In the genomic region with DNA sequence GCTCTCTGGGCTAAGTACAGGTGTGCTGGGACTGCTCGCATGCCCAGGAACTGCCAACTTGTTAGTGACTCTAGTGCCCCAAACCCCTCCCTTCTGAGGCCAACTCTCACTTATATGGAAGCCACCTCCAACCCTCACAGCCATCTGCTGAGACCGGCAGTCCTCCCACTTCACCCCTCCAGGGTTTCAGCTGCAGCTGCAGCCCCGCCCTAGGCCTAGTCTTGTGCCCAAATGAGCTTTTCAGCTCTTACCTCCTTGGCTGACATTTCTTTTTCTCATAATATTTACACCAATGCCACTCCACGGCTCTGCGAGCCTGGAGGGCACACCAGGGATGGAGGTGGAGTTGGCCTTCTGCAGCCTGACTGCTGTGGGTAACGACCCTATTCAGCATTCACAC, we compare ENCODE assay signal across 22 cellular contexts.
DNase-seq lines count a peak whose midpoint lies in the region; ATAC-seq lines count a peak whose summit lies in the region.
"Had no signal": no experiment of that assay in that cellular context is flagged by ENCODE, and none has a peak within 500 bp of the region (broad histone marks: within the 10 kb centered on the region; RNA-seq: fewer than 3 reads in every experiment).

No MANE protein-coding gene starts in this region.

- ATAC-seq in HG03342 (IDR thresholded peaks at IDR 0.05; ENCODE audit: unreplicated experiment): no peak
- ATAC-seq in activated T-helper 17 cell treated with anti-CD3 and anti-CD28 coated beads, Interleukin-2, amount 50 U/mL, for 72 hours (replicated peaks): no peak
- ATAC-seq: GM23338, PC-3 had no signal

- H3K4me1 Mint-ChIP-seq in activated T-helper 17 cell treated with anti-CD3 and anti-CD28 coated beads, Interleukin-2, amount 50 U/mL, for 72 hours: no peaks in the 10 kb centered on the region
- H3K4me1 Mint-ChIP-seq: CD4-positive, CD25-positive, alpha-beta regulatory T cell had no signal

- H3K27me3 ChIP-seq in muscle layer of colon (ENCODE audit: control insufficient read depth in 1 of 2, insufficient read depth in 2 of 2, low read length in 2 of 2): no peaks in the 10 kb centered on the region
- H3K27me3 ChIP-seq: BE2C had no signal

- H3K27ac ChIP-seq in muscle layer of colon (ENCODE audit: low read depth, low read length): peak overlapping the region; percentile 27
- H3K27ac ChIP-seq: RWPE1, SJCRH30 had no signal

- no peaks in the 10 kb centered on the region for H3K36me3 ChIP-seq in muscle layer of colon (ENCODE audit: insufficient read depth, low read length)
- H3K36me3 ChIP-seq: BE2C, SJCRH30 had no signal

- peaks cover 41% of the 10 kb centered on the region for H3K4me1 ChIP-seq in muscle layer of colon (ENCODE audit: insufficient read depth, low read length)
- H3K4me1 ChIP-seq: BE2C, Caco-2, SJCRH30 had no signal

- no peak overlapping the region for H3K27ac Mint-ChIP-seq in activated T-helper 17 cell treated with anti-CD3 and anti-CD28 coated beads, Interleukin-2, amount 50 U/mL, for 72 hours
- H3K27ac Mint-ChIP-seq: CD4-positive, CD25-positive, alpha-beta regulatory T cell; GM23338 had no signal

- H3K4me3 ChIP-seq in muscle layer of colon (ENCODE audit: low read depth in 1 of 2, low read length in 2 of 2): peak overlapping the region in 1 of 2 donors; percentile 39
- H3K4me3 ChIP-seq: GM23338, SJCRH30 had no signal

- no peaks in the 10 kb centered on the region for H3K9me3 ChIP-seq in muscle layer of colon (ENCODE audit: low read length)
- H3K9me3 ChIP-seq: BE2C, Caco-2, SJCRH30 had no signal

- no peaks in the 10 kb centered on the region for H3K36me3 Mint-ChIP-seq in activated T-helper 17 cell treated with anti-CD3 and anti-CD28 coated beads, Interleukin-2, amount 50 U/mL, for 72 hours (ENCODE audit: low read depth)
- H3K36me3 Mint-ChIP-seq: CD4-positive, CD25-positive, alpha-beta regulatory T cell had no signal

- no peak overlapping the region for H3K9ac ChIP-seq in muscle layer of colon (ENCODE audit: low read length)

- peak; percentile 19 for DNase-seq in NCI-H748 (lab: John Stamatoyannopoulos, UW; ENCODE audit: unreplicated experiment)
- no peak for DNase-seq in NCI-H748 treated with DMSO at 0.1 percent for 48 hours (lab: John Stamatoyannopoulos, UW)
- peak; percentile 9 for DNase-seq in SHP77 treated with DMSO at 0.1 percent for 48 hours (lab: John Stamatoyannopoulos, UW)
- DNase-seq in ureter (ENCODE audit: low spot score): peak; percentile 13
- no peak for DNase-seq in NCI-H128 (lab: John Stamatoyannopoulos, UW; ENCODE audit: unreplicated experiment)
- DNase-seq: BE2C; Caco-2; CD4-positive, CD25-positive, alpha-beta regulatory T cell; DMS53; HCEC 1CT; MM.1S; NCI-H1092 treated with DMSO at 0.1 percent for 48 hours; NCI-H1694; NCI-H446; NCI-H82; PC-3; SJCRH30 had no signal

- peaks cover 5% of the 10 kb centered on the region for H3K9me3 Mint-ChIP-seq in activated T-helper 17 cell treated with anti-CD3 and anti-CD28 coated beads, Interleukin-2, amount 50 U/mL, for 72 hours

- H3K4me3 Mint-ChIP-seq in activated T-helper 17 cell treated with anti-CD3 and anti-CD28 coated beads, Interleukin-2, amount 50 U/mL, for 72 hours: no peak overlapping the region
- H3K4me3 Mint-ChIP-seq: CD4-positive, CD25-positive, alpha-beta regulatory T cell; GM23338 had no signal

- H3K27me3 Mint-ChIP-seq in activated T-helper 17 cell treated with anti-CD3 and anti-CD28 coated beads, Interleukin-2, amount 50 U/mL, for 72 hours: peaks cover 15% of the 10 kb centered on the region

Comparison
In these comparisons a context has a peak if more than half of its experiments do, and no peak if none do; other contexts are left out.
1. DNase-seq: peak in NCI-H748 (single experiment), SHP77 treated with DMSO at 0.1 percent for 48 hours (single experiment) and ureter (single experiment); none in NCI-H748 treated with DMSO at 0.1 percent for 48 hours (single experiment) and NCI-H128 (single experiment).